8 cellular contexts compared by ENCODE assay signal in the genomic region with DNA sequence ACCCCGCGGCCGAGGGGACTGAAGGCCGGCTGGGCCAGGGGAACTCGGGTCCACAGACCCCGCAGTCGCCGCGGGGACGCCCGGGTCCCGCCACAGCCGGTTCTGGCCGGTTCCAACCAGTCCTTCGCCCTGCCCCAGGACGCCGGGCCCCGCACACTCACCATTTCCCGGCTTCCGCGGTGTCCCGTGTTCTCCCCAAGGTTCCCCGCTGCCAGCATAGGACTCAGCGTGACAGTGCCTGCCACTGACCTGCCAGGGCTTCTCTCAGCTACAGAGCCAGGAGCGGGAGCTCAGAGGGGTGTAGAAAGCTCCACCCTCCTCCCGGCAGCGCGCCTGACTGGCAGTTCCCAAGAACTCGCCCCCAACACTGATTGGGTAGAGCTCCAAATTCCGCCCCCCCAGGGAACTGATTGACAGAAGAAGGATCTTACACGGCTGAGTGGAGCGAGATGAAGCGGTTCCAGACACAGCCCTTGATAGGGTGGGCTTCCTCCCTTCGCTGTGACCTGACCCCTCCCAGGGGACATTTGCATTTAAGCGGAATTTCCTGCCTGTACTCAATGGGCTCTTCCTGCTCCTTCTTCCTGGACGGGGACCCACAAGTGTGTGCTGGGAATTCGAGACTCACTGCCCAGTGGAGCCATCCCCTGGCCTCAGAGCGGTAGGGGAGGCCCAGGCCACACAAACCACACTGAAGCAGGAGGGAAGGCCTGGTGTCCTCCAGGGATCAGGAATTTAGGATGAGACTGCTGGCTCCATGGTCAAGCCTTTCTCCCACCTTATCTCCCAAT. TPM values are rescaled to one million over a fixed set of nuclear protein-coding genes. Genes with fewer than 3 reads are reported as not detected.
DNase-seq lines count a peak whose midpoint lies in the region; ATAC-seq, FAIRE-seq and TF ChIP-seq lines count a peak whose summit lies in the region.

A gene (minus strand): TSS at position 312 of the 791 bp plus-strand sequence. CDS start 2,052 bp downstream, outside the sequence.

- peak; percentile 54 to 91 (median 84) for DNase-seq in CD8-positive, alpha-beta T cell
- DNase-seq in HL-60 (ENCODE audit: low read depth in 1 of 2, low spot score in 1 of 2) (peak; percentile 6 to 92), RCC 7860 (ENCODE audit: low spot score) (peak; percentile 93), fibroblast of lung (ENCODE audit: low read depth in 2 of 2) (peak; percentile 94 to 95), naive B cell (peak; percentile 77)
- DNase-seq in stimulated activated effector memory CD8-positive, alpha-beta T cell treated with anti-CD3 and anti-CD28 coated beads, Interleukin-12 subunit alpha, Interleukin-12 subunit beta, amount 100 ng/mL, for 72 hours (ENCODE audit: low spot score in 2 of 2) = peak; percentile 43 to 87

- H3K4me1 Mint-ChIP-seq in CD8-positive, alpha-beta T cell (ENCODE audit: low read depth) = peaks cover 24% of the 10 kb centered on the region
- H3K4me1 Mint-ChIP-seq in activated T-helper 17 cell treated with anti-CD3 and anti-CD28 coated beads, Interleukin-2, amount 50 U/mL, for 72 hours = peaks cover 8% of the 10 kb centered on the region
- H3K4me1 Mint-ChIP-seq in naive B cell = peaks cover 16 to 43% (median 30%) of the 10 kb centered on the region in 3 donors
- H3K4me1 Mint-ChIP-seq in stimulated activated effector memory CD8-positive, alpha-beta T cell treated with anti-CD3 and anti-CD28 coated beads, Interleukin-12 subunit alpha, Interleukin-12 subunit beta, amount 100 ng/mL, for 72 hours = peaks cover 25% of the 10 kb centered on the region

- peak within 1 kb of the TSS; percentile 64 for H3K4me3 ChIP-seq in CD8-positive, alpha-beta T cell (ENCODE audit: low read depth, low read length)
- H3K4me3 ChIP-seq in HL-60 (replicated peaks; ENCODE audit: insufficient read depth, low read length) = peak within 1 kb of the TSS; percentile 10
- peak within 1 kb of the TSS; percentile 46 to 86 (median 65) for H3K4me3 ChIP-seq in fibroblast of lung (replicated peaks in 1 of 4; ENCODE audit: control extremely low read depth in 1 of 4, insufficient read depth in 1 of 4, low read depth in 3 of 4, low read length in 4 of 4)

- H3K9ac ChIP-seq in fibroblast of lung (ENCODE audit: insufficient read depth, low read length) = peak within 1 kb of the TSS; percentile 57

- H3K27ac ChIP-seq in CD8-positive, alpha-beta T cell (ENCODE audit: low read depth, low read length) = peak within 1 kb of the TSS; percentile 34
- H3K27ac ChIP-seq in HL-60 (replicated peaks) (peak within 1 kb of the TSS; percentile 43), fibroblast of lung (ENCODE audit: insufficient read depth, low read length) (peak within 1 kb of the TSS; percentile 61)

- H3K4me2 ChIP-seq in fibroblast of lung (ENCODE audit: extremely low read depth, insufficient read depth, low read length) = peak within 1 kb of the TSS; percentile 77

- H3K4me3 Mint-ChIP-seq in CD8-positive, alpha-beta T cell = peak within 1 kb of the TSS; percentile 97
- peak within 1 kb of the TSS; percentile 94 for H3K4me3 Mint-ChIP-seq in activated T-helper 17 cell treated with anti-CD3 and anti-CD28 coated beads, Interleukin-2, amount 50 U/mL, for 72 hours
- H3K4me3 Mint-ChIP-seq in naive B cell = peak within 1 kb of the TSS; percentile 95 to 98 (median 96)
- peak within 1 kb of the TSS; percentile 87 for H3K4me3 Mint-ChIP-seq in stimulated activated effector memory CD8-positive, alpha-beta T cell treated with anti-CD3 and anti-CD28 coated beads, Interleukin-12 subunit alpha, Interleukin-12 subunit beta, amount 100 ng/mL, for 72 hours

- H3K79me2 ChIP-seq in fibroblast of lung (ENCODE audit: control insufficient read depth, insufficient read depth, low read length) = no peaks in the 10 kb centered on the region

- H3K36me3 Mint-ChIP-seq in CD8-positive, alpha-beta T cell = peaks cover 4% of the 10 kb centered on the region
- no peaks in the 10 kb centered on the region for H3K36me3 Mint-ChIP-seq in activated T-helper 17 cell treated with anti-CD3 and anti-CD28 coated beads, Interleukin-2, amount 50 U/mL, for 72 hours (ENCODE audit: low read depth)
- no peaks in the 10 kb centered on the region for H3K36me3 Mint-ChIP-seq in naive B cell
- H3K36me3 Mint-ChIP-seq in stimulated activated effector memory CD8-positive, alpha-beta T cell treated with anti-CD3 and anti-CD28 coated beads, Interleukin-12 subunit alpha, Interleukin-12 subunit beta, amount 100 ng/mL, for 72 hours = no peaks in the 10 kb centered on the region

- H3K9me3 Mint-ChIP-seq in CD8-positive, alpha-beta T cell = no peaks in the 10 kb centered on the region
- H3K9me3 Mint-ChIP-seq in activated T-helper 17 cell treated with anti-CD3 and anti-CD28 coated beads, Interleukin-2, amount 50 U/mL, for 72 hours = no peaks in the 10 kb centered on the region
- peaks cover 0 to 3% (median 0%) of the 10 kb centered on the region in 7 donors for H3K9me3 Mint-ChIP-seq in naive B cell
- H3K9me3 Mint-ChIP-seq in stimulated activated effector memory CD8-positive, alpha-beta T cell treated with anti-CD3 and anti-CD28 coated beads, Interleukin-12 subunit alpha, Interleukin-12 subunit beta, amount 100 ng/mL, for 72 hours = peaks cover 3% of the 10 kb centered on the region

- peak; percentile 98 for ATAC-seq in CD8-positive, alpha-beta T cell
- ATAC-seq in GM19397 (IDR thresholded peaks at IDR 0.05; ENCODE audit: unreplicated experiment) (peak; percentile 93), naive B cell (ENCODE audit: low read depth in 2 of 2) (peak; percentile 94 to 95)
- ATAC-seq in activated T-helper 17 cell treated with anti-CD3 and anti-CD28 coated beads, Interleukin-2, amount 50 U/mL, for 72 hours (replicated peaks) = peak; percentile 100
- ATAC-seq in stimulated activated effector memory CD8-positive, alpha-beta T cell treated with anti-CD3 and anti-CD28 coated beads, Interleukin-12 subunit alpha, Interleukin-12 subunit beta, amount 100 ng/mL, for 72 hours = peak; percentile 99

- CTCF ChIA-PET in CD8-positive, alpha-beta T cell (lab: Charles Lee) = interaction anchor here (0.6 to 1.6 kb wide), 5 partner anchors 32 to 376 kb away, joined by 3 to 4 read pairs (median 4); a partner anchor contains a TSS

- peaks cover 13% of the 10 kb centered on the region for H3K4me1 ChIP-seq in CD8-positive, alpha-beta T cell (ENCODE audit: insufficient read depth, low read length)
- H3K4me1 ChIP-seq in fibroblast of lung (ENCODE audit: control insufficient read depth, extremely low read depth, insufficient read depth, low read length) = no peaks in the 10 kb centered on the region

- no peaks in the 10 kb centered on the region for H3K27me3 Mint-ChIP-seq in CD8-positive, alpha-beta T cell (ENCODE audit: low read depth)
- no peaks in the 10 kb centered on the region for H3K27me3 Mint-ChIP-seq in activated T-helper 17 cell treated with anti-CD3 and anti-CD28 coated beads, Interleukin-2, amount 50 U/mL, for 72 hours
- no peaks in the 10 kb centered on the region for H3K27me3 Mint-ChIP-seq in naive B cell

- TF ChIP-seq CTCF in CD8-positive, alpha-beta T cell (IDR thresholded peaks at IDR 0.05) = no peak
- no peak for TF ChIP-seq CTCF in HL-60 (IDR thresholded peaks at IDR 0.05; ENCODE audit: insufficient read depth, low read length)
- TF ChIP-seq CTCF in fibroblast of lung (conservative IDR thresholded peaks at IDR 0.05 in 1 of 2, IDR thresholded peaks at IDR 0.05 in 1 of 2; ENCODE audit: low read depth in 1 of 2, low read length in 2 of 2) = peak; percentile 76 to 88

- H3K36me3 ChIP-seq in CD8-positive, alpha-beta T cell (ENCODE audit: insufficient read depth, low read length) = no peaks in the 10 kb centered on the region
- H3K36me3 ChIP-seq in fibroblast of lung (ENCODE audit: control insufficient read depth, insufficient read depth, low read length) = no peaks in the 10 kb centered on the region

- H3K27me3 ChIP-seq in CD8-positive, alpha-beta T cell (ENCODE audit: insufficient read depth, low read length) = no peaks in the 10 kb centered on the region
- H3K27me3 ChIP-seq in HL-60 (ENCODE audit: insufficient read depth, poor library complexity, severe bottlenecking) (no peaks in the 10 kb centered on the region), fibroblast of lung (ENCODE audit: control insufficient read depth, insufficient read depth, low read length) (no peaks in the 10 kb centered on the region)

- POLR2A ChIA-PET in CD8-positive, alpha-beta T cell (lab: Charles Lee) = interaction anchor here (0.6 to 2.1 kb wide), 9 partner anchors 8 to 203 kb away, joined by 3 to 21 read pairs (median 5); a partner anchor contains a TSS

- H2AFZ ChIP-seq in fibroblast of lung (ENCODE audit: low read length) = peak within 1 kb of the TSS; percentile 86

- intact Hi-C loops in CD8-positive, alpha-beta T cell (cut with DNase I, micrococcal nuclease) = loop anchor here (1.0 to 10.0 kb wide), 7 partner anchors 32 to 186 kb away; a partner anchor contains a TSS

- H3K27ac Mint-ChIP-seq in CD8-positive, alpha-beta T cell = peak within 1 kb of the TSS; percentile 84
- H3K27ac Mint-ChIP-seq in activated T-helper 17 cell treated with anti-CD3 and anti-CD28 coated beads, Interleukin-2, amount 50 U/mL, for 72 hours = peak within 1 kb of the TSS; percentile 76
- H3K27ac Mint-ChIP-seq in naive B cell = peak within 1 kb of the TSS; percentile 54 to 91 (median 87)
- H3K27ac Mint-ChIP-seq in stimulated activated effector memory CD8-positive, alpha-beta T cell treated with anti-CD3 and anti-CD28 coated beads, Interleukin-12 subunit alpha, Interleukin-12 subunit beta, amount 100 ng/mL, for 72 hours = peak within 1 kb of the TSS; percentile 86

- no peaks in the 10 kb centered on the region for H3K9me3 ChIP-seq in CD8-positive, alpha-beta T cell (ENCODE audit: low read length)
- no peaks in the 10 kb centered on the region for H3K9me3 ChIP-seq in fibroblast of lung (ENCODE audit: control insufficient read depth, insufficient read depth, low read depth, low read length)

- FAIRE-seq in RCC 7860 (lab: Jason Lieb, UNC) = peak; percentile 90

- no peaks in the 10 kb centered on the region for H4K20me1 ChIP-seq in fibroblast of lung (ENCODE audit: control insufficient read depth, extremely low read depth, insufficient read depth, low read length)

RNA-seq across cellular contexts. Expression of the gene that starts here (rescaled TPM):
- 1 to 10 TPM in 1 of 2 experiments, under 1 TPM in 1; 1.00 to 1.0 TPM for total RNA-seq in CD8-positive, alpha-beta T cell
- total RNA-seq in activated T-helper 17 cell treated with anti-CD3 and anti-CD28 coated beads, Interleukin-2, amount 50 U/mL, for 72 hours = under 1 TPM; 0.56 to 0.61 TPM
- total RNA-seq in fibroblast of lung = 2.3 and 5.1 TPM in 2 replicates
- polyA plus RNA-seq in fibroblast of lung (0.81 and 1.2 TPM in 2 replicates), naive B cell (ENCODE audit: low read depth in 6 of 6) (1 to 10 TPM in 5 of 6 donors, not detected in 1; 1.7 to 2.5 (median 2.1) TPM)
- 0.46 and 0.58 TPM in 2 replicates for polyA plus RNA-seq in fibroblast of lung (2012)
- 0.11 TPM in 1 of 2 replicates, not detected in the other for polyA minus RNA-seq in fibroblast of lung (ENCODE audit: low replicate concordance)

Comparison
In these comparisons a context has a peak if more than half of its experiments do, and no peak if none do; other contexts are left out.
1. Peak in every context shown above with its lines: DNase-seq, ATAC-seq, H3K4me3 ChIP-seq and H3K27ac ChIP-seq.
2. Peak in ATAC-seq in activated T-helper 17 cell treated with anti-CD3 and anti-CD28 coated beads, Interleukin-2, amount 50 U/mL, for 72 hours; RNA of the gene not detected or under 1 TPM.
3. H3K4me3 ChIP-seq: peak in every context shown above with its lines; median percentile 65 in fibroblast of lung; 64 in CD8-positive, alpha-beta T cell; 10 in HL-60.
4. CTCF ChIP-seq: peak in fibroblast of lung (2 of 2); none in CD8-positive, alpha-beta T cell (single experiment) and HL-60 (single experiment).